Comparison of ENCODE assay signal across 8 cellular contexts in genomic region chr5:50711280-50711679, GRCh38. TPM values are rescaled to one million over a fixed set of nuclear protein-coding genes. Genes with fewer than 3 reads are reported as not detected.
DNase-seq lines count a peak whose midpoint lies in the region; ATAC-seq and TF ChIP-seq lines count a peak whose summit lies in the region.

No MANE protein-coding gene starts in this region.

- H3K4me1 ChIP-seq in Peyer's patch, result peaks cover 0 to 17% (median 5%) of the 10 kb centered on the region in 4 donors

- H3K36me3 ChIP-seq in Peyer's patch, result no peaks in the 10 kb centered on the region

- DNase-seq in AG10803 (ENCODE audit: low read depth) (peak; percentile 4), Peyer's patch (peak in 2 of 3 donors; percentile 68 to 77), midbrain (lab: John Stamatoyannopoulos, UW) (peak; percentile 1), type B pancreatic cell (ENCODE audit: extremely low spot score, unreplicated experiment) (no peak), GOT3 (lab: John Stamatoyannopoulos, UW) (no peak)
- DNase-seq in activated naive CD4-positive, alpha-beta T cell treated with anti-CD3 and anti-CD28 coated beads, Interleukin-2, amount 50 U/mL, for 72 hours (ENCODE audit: low spot score in 2 of 2), result peak; percentile 45 to 67

- peak; percentile 96 for ATAC-seq in GM18909 (IDR thresholded peaks at IDR 0.05; ENCODE audit: poor library complexity, unreplicated experiment)
- peak; percentile 95 for ATAC-seq in HG03097 (IDR thresholded peaks at IDR 0.05; ENCODE audit: low FRiP score, unreplicated experiment)
- peak; percentile 94 to 99 for ATAC-seq in activated naive CD4-positive, alpha-beta T cell treated with anti-CD3 and anti-CD28 coated beads, Interleukin-2, amount 50 U/mL, for 72 hours

- peaks cover 19% of the 10 kb centered on the region for H3K4me1 Mint-ChIP-seq in type B pancreatic cell (ENCODE audit: unreplicated experiment)

- no peaks in the 10 kb centered on the region for H3K9me3 Mint-ChIP-seq in activated naive CD4-positive, alpha-beta T cell treated with anti-CD3 and anti-CD28 coated beads, Interleukin-2, amount 50 U/mL, for 72 hours
- no peaks in the 10 kb centered on the region for H3K9me3 Mint-ChIP-seq in type B pancreatic cell

- no peak overlapping the region for H3K4me3 Mint-ChIP-seq in type B pancreatic cell

- no peaks in the 10 kb centered on the region for H3K36me3 Mint-ChIP-seq in activated naive CD4-positive, alpha-beta T cell treated with anti-CD3 and anti-CD28 coated beads, Interleukin-2, amount 50 U/mL, for 72 hours
- no peaks in the 10 kb centered on the region for H3K36me3 Mint-ChIP-seq in type B pancreatic cell

- peak overlapping the region; percentile 16 to 65 (median 58) for H3K27ac ChIP-seq in Peyer's patch

- H3K9me3 ChIP-seq in Peyer's patch, result no peaks in the 10 kb centered on the region

- peak overlapping the region; percentile 65 to 83 for H3K27ac Mint-ChIP-seq in activated naive CD4-positive, alpha-beta T cell treated with anti-CD3 and anti-CD28 coated beads, Interleukin-2, amount 50 U/mL, for 72 hours
- H3K27ac Mint-ChIP-seq in type B pancreatic cell, result peak overlapping the region; percentile 21

- no peaks in the 10 kb centered on the region for H3K27me3 ChIP-seq in Peyer's patch

- no peak for TF ChIP-seq POLR2A in Peyer's patch (IDR thresholded peaks at IDR 0.05)

- no peak for TF ChIP-seq CTCF in AG10803 (conservative IDR thresholded peaks at IDR 0.05; ENCODE audit: low read length)
- no peak for TF ChIP-seq CTCF in Peyer's patch (IDR thresholded peaks at IDR 0.05)
- TF ChIP-seq CTCF in type B pancreatic cell (conservative IDR thresholded peaks at IDR 0.05), result no peak

- H3K27me3 Mint-ChIP-seq in type B pancreatic cell, result no peaks in the 10 kb centered on the region

- H3K4me3 ChIP-seq in AG10803 (ENCODE audit: low read length) (no peak overlapping the region), Peyer's patch (peak overlapping the region in 2 of 4 donors; percentile 21 to 33)

RNA-seq across cellular contexts. Expression of gene PARP8, which starts 44.8 kb away (rescaled TPM):
- total RNA-seq in Peyer's patch (10 to 100 TPM; 12.0 to 34.7 (median 25.3) TPM), type B pancreatic cell (ENCODE audit: low replicate concordance) (19.6 and 25.2 TPM in 2 replicates)
- 10 to 100 TPM; 29.9 to 32.7 TPM for total RNA-seq in activated naive CD4-positive, alpha-beta T cell treated with anti-CD3 and anti-CD28 coated beads, Interleukin-2, amount 50 U/mL, for 72 hours

Comparison
In these comparisons a context has a peak if more than half of its experiments do, and no peak if none do; other contexts are left out.
1. DNase-seq: peak in AG10803 (single experiment), Peyer's patch (2 of 3), activated naive CD4-positive, alpha-beta T cell treated with anti-CD3 and anti-CD28 coated beads, Interleukin-2, amount 50 U/mL, for 72 hours (2 of 2) and midbrain (single experiment); none in type B pancreatic cell (single experiment) and GOT3 (single experiment).
2. Peak in every context shown above with its lines, with median percentiles within 50 percentile points of each other: ATAC-seq.